Comparison of ENCODE assay signal across 16 cellular contexts in the genomic region with DNA sequence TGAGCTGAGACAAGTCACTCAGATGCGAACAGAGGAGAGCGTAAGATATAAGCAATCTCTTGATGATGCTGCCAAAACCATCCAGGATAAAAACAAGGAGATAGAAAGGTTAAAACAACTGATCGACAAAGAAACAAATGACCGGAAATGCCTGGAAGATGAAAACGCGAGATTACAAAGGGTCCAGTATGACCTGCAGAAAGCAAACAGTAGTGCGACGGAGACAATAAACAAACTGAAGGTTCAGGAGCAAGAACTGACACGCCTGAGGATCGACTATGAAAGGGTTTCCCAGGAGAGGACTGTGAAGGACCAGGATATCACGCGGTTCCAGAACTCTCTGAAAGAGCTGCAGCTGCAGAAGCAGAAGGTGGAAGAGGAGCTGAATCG. TPM values are rescaled to one million over a fixed set of nuclear protein-coding genes. Genes with fewer than 3 reads are reported as not detected.
DNase-seq lines count a peak whose midpoint lies in the region; ATAC-seq and TF ChIP-seq lines count a peak whose summit lies in the region.
"Had no signal": no experiment of that assay in that cellular context is flagged by ENCODE, and none has a peak within 500 bp of the region (broad histone marks: within the 10 kb centered on the region; RNA-seq: fewer than 3 reads in every experiment).

No MANE protein-coding gene starts in this region.

- H3K79me2 ChIP-seq in PC-9 (ENCODE audit: low read depth) = no peaks in the 10 kb centered on the region

- H3K4me1 ChIP-seq in PC-9 (replicated peaks; ENCODE audit: insufficient read depth) (no peaks in the 10 kb centered on the region), right lobe of liver (peaks cover 0 to 14% (median 6%) of the 10 kb centered on the region in 4 donors), stomach (no peaks in the 10 kb centered on the region)

- BruUV-seq in PC-9 (replicated peaks; lab: Mats Ljungman, UMichigan) = TSS peak; percentile 39

- TF ChIP-seq CTCF in PC-9 (conservative IDR thresholded peaks at IDR 0.05) = no peak
- TF ChIP-seq CTCF in epithelial cell of esophagus (IDR thresholded peaks at IDR 0.05; ENCODE audit: insufficient read depth, low read depth, low read length, missing control alignments) = no peak
- TF ChIP-seq CTCF in right lobe of liver (IDR thresholded peaks at IDR 0.05) = no peak
- TF ChIP-seq CTCF in stomach (IDR thresholded peaks at IDR 0.05) = no peak

- no peaks in the 10 kb centered on the region for H3K9me2 ChIP-seq in PC-9 (ENCODE audit: insufficient read depth)

- no peaks in the 10 kb centered on the region for H3F3A ChIP-seq in PC-9 (ENCODE audit: insufficient read depth, low read depth)

- TF ChIP-seq POLR2A in right lobe of liver (IDR thresholded peaks at IDR 0.05) (no peak), stomach (IDR thresholded peaks at IDR 0.05) (no peak)

- DNase-seq in DMS153 (lab: John Stamatoyannopoulos, UW) = peak; percentile 18
- DNase-seq in DMS153 treated with DMSO at 0.1 percent for 48 hours (lab: John Stamatoyannopoulos, UW; ENCODE audit: unreplicated experiment) = no peak
- DNase-seq in PC-9 = no peak
- DNase-seq in epithelial cell of esophagus (ENCODE audit: low read depth) = peak; percentile 45
- no peak for DNase-seq in right lobe of liver
- DNase-seq in stomach = no peak
- DNase-seq in stimulated activated CD4-positive, alpha-beta T cell treated with anti-CD3 and anti-CD28 coated beads, Interleukin-4, amount 100 ng/mL, for 24 hours = no peak
- DNase-seq: CD8-positive, alpha-beta T cell; COR-L47; DMS79 treated with DMSO at 0.1 percent for 48 hours; EL; GM23248 had no signal

- intact Hi-C loops in PC-9 (cut with micrococcal nuclease; ENCODE audit: unreplicated experiment) = no loop called here
- intact Hi-C loops in right lobe of liver (cut with DNase I) = no loop called here
- intact Hi-C loops in stomach (cut with DNase I; ENCODE audit: low total_unique reads) = no loop called here

- no peak for TF ChIP-seq EP300 in stomach (IDR thresholded peaks at IDR 0.05)

- H3K9me3 ChIP-seq in PC-9 (ENCODE audit: insufficient read depth, low read depth) (no peaks in the 10 kb centered on the region), right lobe of liver (no peaks in the 10 kb centered on the region), stomach (no peaks in the 10 kb centered on the region)

- ATAC-seq in right lobe of liver (peak; percentile 11 to 31 (median 16)), HG02970 (IDR thresholded peaks at IDR 0.05; ENCODE audit: low FRiP score, unreplicated experiment) (no peak)
- ATAC-seq: CD8-positive, alpha-beta T cell; HCT116 had no signal

- CTCF ChIA-PET in PC-9 (lab: Charles Lee) = no interaction called here

- H3K36me3 ChIP-seq in PC-9 (ENCODE audit: low read depth) = peaks cover 5% of the 10 kb centered on the region; the same call in 1 of the 2 replicates
- H3K36me3 ChIP-seq in right lobe of liver = peaks cover 0 to 78% (median 37%) of the 10 kb centered on the region in 4 donors
- peaks cover 15 to 96% (median 84%) of the 10 kb centered on the region in 4 donors for H3K36me3 ChIP-seq in stomach

- whole genome bisulfite sequencing in right lobe of liver (ENCODE audit: insufficient coverage, low coverage, low lambda C conversion rate, missing lambda C conversion rate) = 81% methylated on average over 13 of the region's 13 CpGs
- 61 to 85% (median 71%) methylated on average over 13 of the region's 13 CpGs for WGBS in stomach, 5 donors

- H3K4me2 ChIP-seq in PC-9 = no peak overlapping the region

- H4K20me1 ChIP-seq in PC-9 (ENCODE audit: insufficient read depth) = no peaks in the 10 kb centered on the region

- POLR2A ChIA-PET in PC-9 (lab: Charles Lee; ENCODE audit: unreplicated experiment) = no interaction called here

- H3K4me3 ChIP-seq in PC-9 = no peak overlapping the region
- no peak overlapping the region for H3K4me3 ChIP-seq in epithelial cell of esophagus (ENCODE audit: low read length)
- no peak overlapping the region for H3K4me3 ChIP-seq in right lobe of liver
- no peak overlapping the region for H3K4me3 ChIP-seq in stomach
- H3K4me3 ChIP-seq: GM23248 had no signal

- H2AFZ ChIP-seq in PC-9 = no peak overlapping the region
- H2AFZ ChIP-seq: GM23248 had no signal

- H3K27me3 ChIP-seq in PC-9 (ENCODE audit: insufficient read depth, low read depth) = no peaks in the 10 kb centered on the region
- H3K27me3 ChIP-seq in right lobe of liver = no peaks in the 10 kb centered on the region
- H3K27me3 ChIP-seq in stomach = no peaks in the 10 kb centered on the region

- H3K27ac ChIP-seq in PC-9 = no peak overlapping the region
- H3K27ac ChIP-seq in right lobe of liver = no peak overlapping the region
- no peak overlapping the region for H3K27ac ChIP-seq in stomach
- H3K27ac ChIP-seq: 22Rv1, GM23248 had no signal

RNA-seq across cellular contexts. Expression of a gene that starts 9.5 kb away (rescaled TPM):
- total RNA-seq in PC-9 (2021) (18.6 and 21.7 TPM in 2 replicates), right lobe of liver (10 to 100 TPM in 1 of 6 experiments, 1 to 10 TPM in 5; 4.7 to 13.7 (median 7.0) TPM), stomach (100 to 1,000 TPM in 1 of 5 donors, 10 to 100 TPM in 4; 12.6 to 138 (median 16.8) TPM)
- 1 to 10 TPM; 5.1 to 7.9 (median 5.9) TPM for polyA plus RNA-seq in stomach

RNA-seq across cellular contexts. Expression of a gene that starts 39.1 kb away (rescaled TPM):
- total RNA-seq in PC-9 (2021) (109 and 117 TPM in 2 replicates), right lobe of liver (10 to 100 TPM; 64.6 to 94.2 (median 82.1) TPM), stomach (100 to 1,000 TPM in 4 of 5 donors, 10 to 100 TPM in 1; 58.9 to 125 (median 121) TPM)
- polyA plus RNA-seq in stomach = 10 to 100 TPM; 12.0 to 53.9 (median 15.6) TPM
- polyA plus RNA-seq: CD14-positive monocyte had no signal

Comparison
In these comparisons a context has a peak if more than half of its experiments do, and no peak if none do; other contexts are left out.
1. DNase-seq: peak in DMS153 (single experiment) and epithelial cell of esophagus (single experiment); none in DMS153 treated with DMSO at 0.1 percent for 48 hours (single experiment), PC-9 (0 of 2), right lobe of liver (0 of 3), stomach (single experiment) and stimulated activated CD4-positive, alpha-beta T cell treated with anti-CD3 and anti-CD28 coated beads, Interleukin-4, amount 100 ng/mL, for 24 hours (single experiment).